In the genomic region with DNA sequence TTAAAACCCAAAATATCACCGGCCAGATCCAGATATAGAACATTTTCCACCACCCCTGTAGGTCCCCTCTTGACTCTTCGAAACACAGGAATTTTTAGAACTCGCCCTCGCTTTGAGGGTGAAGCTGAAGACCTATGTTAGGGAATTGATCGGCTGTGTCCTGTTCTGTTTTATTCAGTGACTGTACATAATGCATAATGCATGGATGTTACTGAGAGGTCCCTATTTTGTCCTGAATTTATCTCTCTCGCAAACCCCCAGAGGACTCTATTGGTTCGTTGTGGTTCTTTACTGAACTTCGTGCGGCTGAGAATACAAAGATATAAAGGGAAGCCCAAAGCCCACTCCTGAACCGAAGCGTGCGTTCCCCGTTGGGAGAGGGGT, we compare ENCODE assay signal across 8 cellular contexts. TPM values are rescaled to one million over a fixed set of nuclear protein-coding genes. Genes with fewer than 3 reads are reported as not detected.
A peak's percentile ranks its signal among the peaks of the same experiment; 100 is the strongest.
DNase-seq lines count a peak whose midpoint lies in the region; ATAC-seq and TF ChIP-seq lines count a peak whose summit lies in the region.

No MANE protein-coding gene starts in this region.

- peak overlapping the region; percentile 80 for H3K4me2 ChIP-seq in HCT116 (ENCODE audit: low read length)
- H3K4me2 ChIP-seq in PC-9 = peak overlapping the region; percentile 97

- H3K79me2 ChIP-seq in HCT116 (ENCODE audit: insufficient read depth, low read length) (peaks cover 90% of the 10 kb centered on the region), PC-9 (ENCODE audit: low read depth) (peaks cover 87% of the 10 kb centered on the region)

- POLR2A ChIA-PET in HCT116 (lab: Charles Lee) (interaction anchor here (0.7 to 3.2 kb wide), 6 partner anchors 10 to 687 kb away, joined by 3 to 14 read pairs (median 4); a partner anchor contains a TSS), PC-9 (lab: Charles Lee; ENCODE audit: unreplicated experiment) (interaction anchor here (0.5 to 1.6 kb wide), 8 partner anchors 42 to 1387 kb away, joined by 3 to 12 read pairs (median 4); a partner anchor contains a TSS)

- H3K9me2 ChIP-seq in HCT116 (ENCODE audit: insufficient read depth) = no peaks in the 10 kb centered on the region
- H3K9me2 ChIP-seq in PC-9 (ENCODE audit: insufficient read depth) = no peaks in the 10 kb centered on the region

- peaks cover 2 to 23% of the 10 kb centered on the region in 2 experiments for H3K4me1 ChIP-seq in HCT116 (ENCODE audit: control insufficient read depth in 1 of 2, insufficient read depth in 2 of 2, low read length in 2 of 2)
- H3K4me1 ChIP-seq in PC-9 (replicated peaks; ENCODE audit: insufficient read depth) = peaks cover 29% of the 10 kb centered on the region
- H3K4me1 ChIP-seq in thoracic aorta (ENCODE audit: control insufficient read depth in 1 of 2, low read depth in 2 of 2) = peaks cover 26 to 42% of the 10 kb centered on the region in 2 donors

- peak; percentile 30 for ATAC-seq in HCT116
- ATAC-seq in thoracic aorta (ENCODE audit: insufficient number of reproducible peaks, low FRiP score, low read depth) = no peak

- BruUV-seq in HCT116 (replicated peaks; lab: Mats Ljungman, UMichigan) (no TSS peak), PC-9 (replicated peaks; lab: Mats Ljungman, UMichigan) (no TSS peak)

- TF ChIP-seq RAD21 in HCT116 (IDR thresholded peaks at IDR 0.05; ENCODE audit: low read depth) = no peak

- H3K36me3 ChIP-seq in HCT116 (ENCODE audit: control insufficient read depth in 1 of 2, insufficient read depth in 2 of 2, low read length in 2 of 2) (peaks cover 8 to 14% of the 10 kb centered on the region in 2 experiments; a peak in 2 of 4 replicates), PC-9 (ENCODE audit: low read depth) (peaks cover 21% of the 10 kb centered on the region), thoracic aorta (no peaks in the 10 kb centered on the region)

- CTCF ChIA-PET in HCT116 (lab: Charles Lee) = interaction anchor here (1.0 to 2.3 kb wide), 8 partner anchors 11 to 687 kb away, joined by 3 to 14 read pairs (median 4); a partner anchor contains a TSS
- CTCF ChIA-PET in PC-9 (lab: Charles Lee) = interaction anchor here (0.6 to 2.3 kb wide), 3 partner anchors 155 to 1727 kb away, joined by 3 to 12 read pairs (median 5); a partner anchor contains a TSS

- TF ChIP-seq CTCF in HCT116 (IDR thresholded peaks at IDR 0.05 in 2 of 3, conservative IDR thresholded peaks at IDR 0.05 in 1 of 3; ENCODE audit: borderline replicate concordance in 1 of 3, insufficient read depth in 1 of 3, low read depth in 2 of 3, low read length in 2 of 3) = no peak
- no peak; the same call in 1 of the 2 replicates for TF ChIP-seq CTCF in PC-9 (conservative IDR thresholded peaks at IDR 0.05)
- no peak for TF ChIP-seq CTCF in thoracic aorta (IDR thresholded peaks at IDR 0.05)

- peaks cover 9% of the 10 kb centered on the region; the same call in 1 of the 2 replicates for H4K20me1 ChIP-seq in HCT116 (ENCODE audit: insufficient read depth)
- H4K20me1 ChIP-seq in PC-9 (ENCODE audit: insufficient read depth) = peaks cover 61% of the 10 kb centered on the region

- RAD21 ChIA-PET in HCT116 (lab: Charles Lee; ENCODE audit: low non-redundant PET in 1 of 2, low total read pairs in 2 of 2, uncharacterized antibody in 2 of 2, unreplicated experiment in 2 of 2) = interaction anchor here in 1 of 2 experiments (1.0 to 1.1 kb wide), 2 partner anchors 153 kb away, joined by 3 to 4 read pairs; a partner anchor contains a TSS

- intact Hi-C loops in HCT116 (cut with micrococcal nuclease) (loop anchor here (1.0 kb wide), 3 partner anchors 154 to 251 kb away; a partner anchor contains a TSS), PC-9 (cut with micrococcal nuclease; ENCODE audit: unreplicated experiment) (loop anchor here (1.0 to 10.0 kb wide), 4 partner anchors 154 to 1228 kb away; a partner anchor contains a TSS)

- H3K4me3 ChIP-seq in HCT116 (replicated peaks in 1 of 2; ENCODE audit: low read depth in 1 of 2, low read length in 2 of 2) (peak overlapping the region; percentile 76 to 92), PC-9 (peak overlapping the region; percentile 79), iPS-11a (ENCODE audit: low read depth, low read length) (peak overlapping the region; percentile 91), thoracic aorta (peak overlapping the region; percentile 93)

- H3F3A ChIP-seq in PC-9 (ENCODE audit: insufficient read depth, low read depth) = peaks cover 16% of the 10 kb centered on the region

- TF ChIP-seq POLR2A in HCT116 (IDR thresholded peaks at IDR 0.05; ENCODE audit: borderline replicate concordance, extremely low read depth, insufficient read depth, insufficient read length) = no peak

- peak; percentile 58 for DNase-seq in NCI-H2029 treated with DMSO at 0.1 percent for 48 hours (lab: John Stamatoyannopoulos, UW)
- DNase-seq in NCI-H2029 (lab: John Stamatoyannopoulos, UW) = no peak
- no peak for DNase-seq in HCT116 (ENCODE audit: low read depth, low spot score)
- no peak for DNase-seq in PC-9
- DNase-seq in thoracic aorta (ENCODE audit: low spot score) = no peak
- DNase-seq in medulla oblongata (ENCODE audit: extremely low spot score) = no peak
- no peak for DNase-seq in mesenteric fat pad (ENCODE audit: low spot score)

- H3K27ac ChIP-seq in HCT116 (ENCODE audit: low read depth, low read length) (peak overlapping the region; percentile 51), PC-9 (peak overlapping the region; percentile 55), thoracic aorta (peak overlapping the region; percentile 81 to 94)

- H3K9ac ChIP-seq in HCT116 (ENCODE audit: low read length) = peak overlapping the region; percentile 89

- H3K9me3 ChIP-seq in HCT116 (ENCODE audit: control insufficient read depth in 1 of 2, insufficient read depth in 1 of 2, low read depth in 1 of 2, low read length in 2 of 2) (no peaks in the 10 kb centered on the region), PC-9 (ENCODE audit: insufficient read depth, low read depth) (no peaks in the 10 kb centered on the region), thoracic aorta (no peaks in the 10 kb centered on the region)

- no peaks in the 10 kb centered on the region for H3K27me3 ChIP-seq in HCT116 (ENCODE audit: insufficient read depth, low read length)
- H3K27me3 ChIP-seq in PC-9 (ENCODE audit: insufficient read depth, low read depth) = no peaks in the 10 kb centered on the region
- no peaks in the 10 kb centered on the region for H3K27me3 ChIP-seq in thoracic aorta (replicated peaks; ENCODE audit: insufficient read depth)

- H2AFZ ChIP-seq in HCT116 (ENCODE audit: low read depth, low read length, poor library complexity, severe bottlenecking) (peak overlapping the region; percentile 8), PC-9 (peak overlapping the region; percentile 96)

TF ChIP-seq in HCT116, 20 proteins besides CTCF, POLR2A, EP300 and RAD21:
- TF ChIP-seq YY1 (IDR thresholded peaks at IDR 0.05; ENCODE audit: extremely low read depth, insufficient replicate concordance, low read depth, low read length) (no peak), EGR1 (IDR thresholded peaks at IDR 0.05; ENCODE audit: low read depth) (peak; percentile 37; the same call in 1 of the 2 replicates)

RNA-seq across cellular contexts. Expression of a gene that starts 0.4 kb away (rescaled TPM):
- total RNA-seq in HCT116 (2021; ENCODE audit: unreplicated experiment) (65.9 TPM), PC-9 (2021) (53.4 and 56.7 TPM in 2 replicates), thoracic aorta (10 to 100 TPM; 22.7 to 44.1 TPM), mesenteric fat pad (46.1 TPM)
- polyA plus RNA-seq in HCT116 (2012) = 25.8 and 36.2 TPM in 2 replicates

RNA-seq across cellular contexts. Expression of a gene that starts 0.6 kb away (rescaled TPM):
- total RNA-seq in HCT116 (2021; ENCODE audit: unreplicated experiment) (18.3 TPM), PC-9 (2021) (35.8 and 38.6 TPM in 2 replicates), thoracic aorta (10 to 100 TPM; 26.7 to 42.0 TPM), mesenteric fat pad (25.1 TPM)
- 8.1 and 10.0 TPM in 2 replicates for polyA plus RNA-seq in HCT116 (2012)

RNA-seq across cellular contexts. Expression of a gene that starts 35.8 kb away (rescaled TPM):
- total RNA-seq in HCT116 (2021; ENCODE audit: unreplicated experiment) (3.8 TPM), PC-9 (2021) (0.78 and 1.5 TPM in 2 replicates), thoracic aorta (1 to 10 TPM in 1 of 2 donors, not detected in 1; 5.8 TPM), mesenteric fat pad (1.1 TPM)
- polyA plus RNA-seq in HCT116 (2012) = 2.7 and 4.0 TPM in 2 replicates
